In genomic region chr11:67072295-67072694, GRCh38 we compare ENCODE assay signal across 21 cellular contexts. TPM values are rescaled to one million over a fixed set of nuclear protein-coding genes. Genes with fewer than 3 reads are reported as not detected.
A peak's percentile ranks its signal among the peaks of the same experiment; 100 is the strongest.
DNase-seq lines count a peak whose midpoint lies in the region; ATAC-seq, FAIRE-seq and TF ChIP-seq lines count a peak whose summit lies in the region.
"Had no signal": no experiment of that assay in that cellular context is flagged by ENCODE, and none has a peak within 500 bp of the region (broad histone marks: within the 10 kb centered on the region; RNA-seq: fewer than 3 reads in every experiment).

No MANE protein-coding gene starts in this region.

- no peak overlapping the region for H3K18ac ChIP-seq in H1 (ENCODE audit: extremely low read depth, low read length)

- H3K9ac ChIP-seq in GM12878 (ENCODE audit: control insufficient read depth, insufficient read depth, low read length) = no peak overlapping the region
- H3K9ac ChIP-seq in H1 (replicated peaks in 1 of 4; ENCODE audit: extremely low read depth in 1 of 4, low read depth in 3 of 4, low read length in 3 of 4) = no peak overlapping the region
- H3K9ac ChIP-seq: BLaER1 treated with 17β-estradiol and CSF1 and Interleukin-3, amounts not matched to agents 10 nM and 100 nM had no signal

- FAIRE-seq in GM12891 (lab: Jason Lieb, UNC) (peak; percentile 54), GM12878 (lab: Jason Lieb, UNC) (no peak), H1 (lab: Jason Lieb, UNC) (no peak)
- FAIRE-seq: A549, D721Med, H54 had no signal

- H3K79me2 ChIP-seq in GM12878 (ENCODE audit: control insufficient read depth, insufficient read depth, low read length) (no peaks in the 10 kb centered on the region), H1 (ENCODE audit: control insufficient read depth in 1 of 2, insufficient read depth in 2 of 2, low read length in 2 of 2) (no peaks in the 10 kb centered on the region)

- WGBS in GM12878 (ENCODE audit: insufficient coverage, insufficient replicate concordance, low lambda C conversion rate, missing lambda C conversion rate) = 41% methylated on average over 11 of the region's 11 CpGs
- WGBS in H1 (ENCODE audit: extremely low coverage in 1 of 2, insufficient coverage in 1 of 2, insufficient read length in 1 of 2, insufficient replicate concordance in 2 of 2, low coverage in 1 of 2, low lambda C conversion rate in 2 of 2, missing lambda C conversion rate in 1 of 2), 2 experiments = 91% methylated on average over 11 of the region's 11 CpGs; no CpG with 5 or more reads in 1 of the 2 experiments

- no peaks in the 10 kb centered on the region for H3K9me3 ChIP-seq in GM12878 (replicated peaks; ENCODE audit: control insufficient read depth, insufficient read depth, low read length)
- no peaks in the 10 kb centered on the region for H3K9me3 ChIP-seq in H1 (ENCODE audit: insufficient read depth in 2 of 2, low read depth in 1 of 2, low read length in 1 of 2)
- H3K9me3 ChIP-seq in ascending aorta = no peaks in the 10 kb centered on the region
- H3K9me3 ChIP-seq: A549; BE2C; BLaER1 treated with 17β-estradiol and CSF1 and Interleukin-3, amounts not matched to agents 10 nM and 100 nM; HAP-1 had no signal

- no peak overlapping the region for H4K8ac ChIP-seq in H1 (ENCODE audit: extremely low read depth, insufficient read depth, low read length)

- SMC1A ChIA-PET in GM12878 (lab: Charles Lee; ENCODE audit: uncharacterized antibody, unreplicated experiment) = interaction anchor here (1.8 kb wide), 1 partner anchor 28 kb away, joined by 3 read pairs; no protein-coding TSS in a partner anchor

- no peaks in the 10 kb centered on the region; a peak in 2 of 4 replicates for H3K27me3 ChIP-seq in GM12878 (replicated peaks in 1 of 2; ENCODE audit: control insufficient read depth in 2 of 2, insufficient read depth in 2 of 2, low read length in 1 of 2)
- H3K27me3 ChIP-seq in H1 (replicated peaks in 1 of 4; ENCODE audit: control insufficient read depth in 3 of 4, extremely low read depth in 1 of 4, insufficient read depth in 3 of 4, low read length in 3 of 4) = no peaks in the 10 kb centered on the region
- H3K27me3 ChIP-seq in ascending aorta = no peaks in the 10 kb centered on the region
- H3K27me3 ChIP-seq: BE2C; BLaER1 treated with 17β-estradiol and CSF1 and Interleukin-3, amounts not matched to agents 10 nM and 100 nM had no signal

- RAD21 ChIA-PET in GM12878 (lab: Charles Lee; ENCODE audit: unreplicated experiment) = interaction anchor here (1.4 kb wide), 1 partner anchor 17 kb away, joined by 6 read pairs; no protein-coding TSS in a partner anchor

- H3K4me1 Mint-ChIP-seq in CD14-positive monocyte = peaks cover 20% of the 10 kb centered on the region

- ATAC-seq in GM12878 = no peak
- ATAC-seq in GM19023 (IDR thresholded peaks at IDR 0.05; ENCODE audit: unreplicated experiment) = no peak

- BruUV-seq in GM12878 (replicated peaks; lab: Mats Ljungman, UMichigan) = no TSS peak

- TF ChIP-seq POLR2A in GM12891 (IDR thresholded peaks at IDR 0.05; ENCODE audit: low read depth, low read length) (no peak), GM12878 (IDR thresholded peaks at IDR 0.05; ENCODE audit: low read depth, low read length) (no peak), H1 (IDR thresholded peaks at IDR 0.05; ENCODE audit: control extremely low read depth in 1 of 2, low read depth in 2 of 2, low read length in 2 of 2) (no peak)

- H3K36me3 ChIP-seq in GM12878 (ENCODE audit: control insufficient read depth in 2 of 2, insufficient read depth in 2 of 2, low read length in 1 of 2) (no peaks in the 10 kb centered on the region), H1 (ENCODE audit: control insufficient read depth in 2 of 4, insufficient read depth in 4 of 4, low read length in 3 of 4) (no peaks in the 10 kb centered on the region), ascending aorta (no peaks in the 10 kb centered on the region)
- H3K36me3 ChIP-seq: BE2C; BLaER1 treated with 17β-estradiol and CSF1 and Interleukin-3, amounts not matched to agents 10 nM and 100 nM; HAP-1 had no signal

- no peak overlapping the region for H4K91ac ChIP-seq in H1 (replicated peaks; ENCODE audit: insufficient read length, low read length)

- H3K23ac ChIP-seq in H1 (ENCODE audit: insufficient read length) = no peak overlapping the region

- H2BK5ac ChIP-seq in H1 (ENCODE audit: low read depth, low read length) = no peak overlapping the region

- H2AK5ac ChIP-seq in H1 (ENCODE audit: low read depth, low read length) = no peak overlapping the region

- H3K14ac ChIP-seq in H1 (ENCODE audit: insufficient read length) = no peak overlapping the region

- H3K27ac Mint-ChIP-seq in CD14-positive monocyte = peak overlapping the region in 4 of 7 donors; percentile 4 to 86 (median 64)
- H3K27ac Mint-ChIP-seq: CD4-positive, CD25-positive, alpha-beta regulatory T cell; CD8-positive, alpha-beta T cell; GM23338; HFFc6 had no signal

- 0 out of 2 replicates have a peak overlapping the region, but pooled peaks have one; percentile 5 for H2BK15ac ChIP-seq in H1 (ENCODE audit: low read length)

- H3K4me2 ChIP-seq in GM12878 (ENCODE audit: control insufficient read depth, insufficient read depth) (no peak overlapping the region), H1 (ENCODE audit: insufficient read depth in 1 of 2, low read depth in 2 of 2, low read length in 2 of 2) (no peak overlapping the region)

- intact Hi-C loops in CD14-positive monocyte (cut with micrococcal nuclease) (no loop called here), GM12878 (cut with micrococcal nuclease; ENCODE audit: unreplicated experiment) (no loop called here), ascending aorta (cut with DNase I) (no loop called here)

- H3K4me3 Mint-ChIP-seq in CD14-positive monocyte = no peak overlapping the region
- H3K4me3 Mint-ChIP-seq: HFFc6 had no signal

- TF ChIP-seq CTCF in CD14-positive monocyte (IDR thresholded peaks at IDR 0.05) (no peak), GM12878 (IDR thresholded peaks at IDR 0.05 in 2 of 3, conservative IDR thresholded peaks at IDR 0.05 in 1 of 3; ENCODE audit: control insufficient read depth in 2 of 3, extremely low read depth in 1 of 3, insufficient read depth in 1 of 3, low read depth in 3 of 3, low read length in 3 of 3) (no peak), H1 (IDR thresholded peaks at IDR 0.05; ENCODE audit: control extremely low read depth in 1 of 3, insufficient read depth in 1 of 3, low read depth in 1 of 3, low read length in 3 of 3) (no peak), ascending aorta (IDR thresholded peaks at IDR 0.05) (no peak), GM10266 (IDR thresholded peaks at IDR 0.05; ENCODE audit: control insufficient read depth, insufficient read depth, low read depth, missing control alignments) (no peak)

- TF ChIP-seq EP300 in GM12878 (IDR thresholded peaks at IDR 0.05; ENCODE audit: borderline replicate concordance in 1 of 2, control insufficient read depth in 1 of 2, low read depth in 2 of 2, low read length in 2 of 2) (no peak), H1 (IDR thresholded peaks at IDR 0.05; ENCODE audit: borderline replicate concordance in 1 of 2, low read depth in 2 of 2, low read length in 2 of 2) (no peak)

- no peak overlapping the region for H3K4ac ChIP-seq in H1 (replicated peaks; ENCODE audit: insufficient read length, low read depth, low read length)

- DNase-seq in CD14-positive monocyte (ENCODE audit: low spot score) (no peak), GM12891 (ENCODE audit: insufficient read length, low spot score) (no peak), GM12878 (ENCODE audit: low read depth, low spot score) (no peak), H1 (ENCODE audit: low read depth in 1 of 2, low spot score in 2 of 2) (no peak), middle frontal gyrus (ENCODE audit: extremely low spot score, low spot score) (no peak), ascending aorta (ENCODE audit: low spot score in 2 of 2) (no peak), GM10266 (ENCODE audit: extremely low spot score) (no peak)
- DNase-seq: ACHN, DMS 273 treated with DMSO at 0.1 percent for 48 hours, DMS79, HFFc6 had no signal

- no peak for TF ChIP-seq RAD21 in GM12878 (IDR thresholded peaks at IDR 0.05; ENCODE audit: insufficient read depth, low read depth, low read length)
- no peak for TF ChIP-seq RAD21 in H1 (IDR thresholded peaks at IDR 0.05 in 1 of 2, conservative IDR thresholded peaks at IDR 0.05 in 1 of 2; ENCODE audit: low read depth in 2 of 2, low read length in 2 of 2)

- peaks cover 11 to 34% (median 32%) of the 10 kb centered on the region in 3 donors for H3K27me3 Mint-ChIP-seq in CD14-positive monocyte (ENCODE audit: low read depth in 3 of 3)

- H3K4me1 ChIP-seq in GM12878 (ENCODE audit: control insufficient read depth, insufficient read depth, low read length) (peaks cover 12% of the 10 kb centered on the region), H1 (replicated peaks in 1 of 4; ENCODE audit: control insufficient read depth in 3 of 4, insufficient read depth in 4 of 4, low read length in 3 of 4) (peaks cover 0 to 2% (median under 1%) of the 10 kb centered on the region in 4 experiments; a peak in 2 of 7 replicates), ascending aorta (no peaks in the 10 kb centered on the region)
- H3K4me1 ChIP-seq: A549, BE2C, HAP-1 had no signal

- CTCF ChIA-PET in GM12878 (lab: Yijun Ruan, JAX) = interaction anchor here (0.6 to 5.2 kb wide), 9 partner anchors 9 to 310 kb away, joined by 3 to 55 read pairs (median 4); no protein-coding TSS in a partner anchor
- CTCF ChIA-PET in H1 (lab: Charles Lee; ENCODE audit: partially characterized antibody) = interaction anchor here (0.7 to 4.9 kb wide), 14 partner anchors 9 to 662 kb away, joined by 3 to 27 read pairs (median 4); no protein-coding TSS in a partner anchor

- H2BK20ac ChIP-seq in H1 (ENCODE audit: low read length) = no peak overlapping the region

- H3K9me3 Mint-ChIP-seq in CD14-positive monocyte = peaks cover 0 to 12% (median 0%) of the 10 kb centered on the region in 7 donors
- H3K9me3 Mint-ChIP-seq: CD8-positive, alpha-beta T cell; GM23338; HFFc6 had no signal

- no peaks in the 10 kb centered on the region for H4K20me1 ChIP-seq in GM12878 (ENCODE audit: control insufficient read depth, insufficient read depth)
- no peaks in the 10 kb centered on the region for H4K20me1 ChIP-seq in H1 (replicated peaks in 1 of 2; ENCODE audit: control insufficient read depth in 1 of 2, insufficient read depth in 2 of 2, low read length in 2 of 2)
- H4K20me1 ChIP-seq: BLaER1 treated with 17β-estradiol and CSF1 and Interleukin-3, amounts not matched to agents 10 nM and 100 nM had no signal

- H3K36me3 Mint-ChIP-seq in CD14-positive monocyte = no peaks in the 10 kb centered on the region
- H3K36me3 Mint-ChIP-seq: CD4-positive, CD25-positive, alpha-beta regulatory T cell; CD8-positive, alpha-beta T cell had no signal

- no peak overlapping the region for H4K5ac ChIP-seq in H1 (ENCODE audit: insufficient read length, low read depth, low read length)

- no peak overlapping the region for H3K56ac ChIP-seq in H1 (replicated peaks; ENCODE audit: insufficient read length, low read depth, low read length)

- H2BK12ac ChIP-seq in H1 (ENCODE audit: low read depth, low read length) = no peak overlapping the region

- H2AFZ ChIP-seq in GM12878 (ENCODE audit: control insufficient read depth, low read depth, low read length) (no peak overlapping the region), H1 (ENCODE audit: low read length) (no peak overlapping the region)

- no peaks in the 10 kb centered on the region; the same call in 1 of the 2 replicates for H3K23me2 ChIP-seq in H1 (ENCODE audit: low read depth, low read length)

- in situ Hi-C loops in GM12878 (cut with MboI) = no loop called here

- no peaks in the 10 kb centered on the region; the same call in 1 of the 2 replicates for H3K79me1 ChIP-seq in H1 (ENCODE audit: low read depth, low read length)

- H3K4me3 ChIP-seq in GM12878 (no peak overlapping the region), H1 (ENCODE audit: extremely low read depth in 1 of 4, insufficient read depth in 2 of 4, low read depth in 3 of 4, low read length in 4 of 4) (no peak overlapping the region), ascending aorta (no peak overlapping the region)
- H3K4me3 ChIP-seq: BLaER1 treated with 17β-estradiol and CSF1 and Interleukin-3, amounts not matched to agents 10 nM and 100 nM; HAP-1 had no signal

- H3K27ac ChIP-seq in GM12878 (ENCODE audit: control insufficient read depth, insufficient read depth) (no peak overlapping the region), H1 (ENCODE audit: low read depth, low read length) (no peak overlapping the region), ascending aorta (no peak overlapping the region)
- H3K27ac ChIP-seq: BLaER1 treated with 17β-estradiol and CSF1 and Interleukin-3, amounts not matched to agents 10 nM and 100 nM had no signal

- POLR2A ChIA-PET in GM12878 (lab: Charles Lee) = interaction anchor here (0.5 to 1.2 kb wide), 4 partner anchors 9 to 418 kb away, joined by 3 to 5 read pairs (median 4); no protein-coding TSS in a partner anchor
- POLR2A ChIA-PET in H1 (lab: Charles Lee; ENCODE audit: partially characterized antibody) = interaction anchor here (0.5 to 3.4 kb wide), 3 partner anchors 17 to 121 kb away, joined by 3 to 16 read pairs (median 3); no protein-coding TSS in a partner anchor

- H2BK120ac ChIP-seq in H1 (replicated peaks; ENCODE audit: low read depth, low read length) = no peak overlapping the region

RNA-seq across cellular contexts. Expression of gene RHOD, which starts 15.6 kb away (rescaled TPM):
- polyA plus RNA-seq in CD14-positive monocyte = not detected
- 0.18 TPM for polyA plus RNA-seq in GM12891 (2012; ENCODE audit: low read depth, missing spikeins)
- total RNA-seq in GM12878 (2013; cell fraction: nucleolus; rRNA removed) = not detected in 2 replicates
- 2.1 and 2.7 TPM in 2 replicates for total RNA-seq in GM12878 (2014; rRNA removed)
- total RNA-seq in GM12878 (2014; rRNA removed; fragmentation: Illumina TruSeq; extraction: Trizol) = 0.72 and 0.83 TPM in 2 replicates
- total RNA-seq in GM12878 (2021) = 2.2 and 2.6 TPM in 2 replicates
- polyA plus RNA-seq in GM12878 (2011; ENCODE audit: low read depth) = 0.26 TPM
- polyA plus RNA-seq in GM12878 (2011; rRNA removed) = 0.12 TPM in 1 of 2 replicates, not detected in the other
- 0.09 and 0.12 TPM in 2 replicates for polyA plus RNA-seq in GM12878 (2011; cell fraction: cytosol; rRNA removed)
- 0.24 TPM in 1 of 2 replicates, not detected in the other for polyA plus RNA-seq in GM12878 (2011; cell fraction: nucleus; rRNA removed)
- polyA plus RNA-seq in GM12878 (2012) = 2.3 and 2.8 TPM in 2 replicates
- 0.17 and 0.84 TPM in 2 replicates for polyA plus RNA-seq in GM12878 (2014; fragmentation: Illumina TruSeq; extraction: Trizol)
- polyA plus RNA-seq in GM12878 (2014; fragmentation: Nextera tagmentation; extraction: Ambion mirVana) = under 1 TPM in 1 of 2 experiments, not detected in 1; 0.15 TPM
- polyA plus RNA-seq in GM12878 (2014; rRNA removed) = 2.6 and 3.7 TPM in 2 replicates
- 1 to 10 TPM; 1.9 to 2.0 TPM for polyA plus RNA-seq in GM12878 (2016; fragmentation: Nextera tagmentation; extraction: Ambion mirVana)
- polyA minus RNA-seq in GM12878 (2011; rRNA and poly(A)+ RNA removed) = not detected in 2 replicates
- 1.4 and 1.9 TPM in 2 replicates for polyA minus RNA-seq in GM12878 (2011; cell fraction: cytosol; rRNA and poly(A)+ RNA removed)
- polyA minus RNA-seq in GM12878 (2011; cell fraction: nucleus; rRNA and poly(A)+ RNA removed) = 0.24 and 0.67 TPM in 2 replicates
- total RNA-seq in H1 (2021; fragmentation: NEBNext Ultra II Directional; extraction: Animal tissue kit (Norgen Biotek cat#: 25700)) = 10.5 and 12.1 TPM in 2 replicates
- polyA plus RNA-seq in H1 (2011; rRNA removed) = 17.6 and 23.7 TPM in 2 replicates
- polyA plus RNA-seq in H1 (2011; cell fraction: cytosol; rRNA removed) = 19.2 TPM
- polyA plus RNA-seq in H1 (2011; cell fraction: nucleus; rRNA removed) = 14.9 TPM
- 5.0 to 14.1 TPM (median 11.5 TPM) in 4 replicates for polyA plus RNA-seq in H1 (2012, experiment 1 of 2)
- 9.3 TPM for polyA plus RNA-seq in H1 (2012, experiment 2 of 2)
- 9.9 TPM for polyA plus RNA-seq in H1 (2013, experiment 1 of 2)
- 10.5 TPM for polyA plus RNA-seq in H1 (2013, experiment 2 of 2)
- polyA minus RNA-seq in H1 (2011; rRNA and poly(A)+ RNA removed) = 3.1 and 3.4 TPM in 2 replicates
- 5.1 TPM for polyA minus RNA-seq in H1 (2011; cell fraction: cytosol; rRNA and poly(A)+ RNA removed)
- 3.1 TPM for polyA minus RNA-seq in H1 (2011; cell fraction: nucleus; rRNA and poly(A)+ RNA removed)
- 82.6 TPM for total RNA-seq in ascending aorta
- total RNA-seq: CD4-positive, CD25-positive, alpha-beta regulatory T cell had no signal

RNA-seq across cellular contexts. Expression of gene KDM2A, which starts 46.8 kb away (rescaled TPM):
- polyA plus RNA-seq in CD14-positive monocyte (1 to 10 TPM; 2.6 to 3.9 TPM), GM12878 (2011; rRNA removed) (34.2 and 66.1 TPM in 2 replicates), GM12878 (2014; fragmentation: Illumina TruSeq; extraction: Trizol) (53.7 and 65.7 TPM in 2 replicates), GM12878 (2014; fragmentation: Nextera tagmentation; extraction: Ambion mirVana) (10 to 100 TPM; 10.5 to 13.0 TPM), GM12878 (2014; rRNA removed) (43.2 and 49.2 TPM in 2 replicates), GM12878 (2016; fragmentation: Nextera tagmentation; extraction: Ambion mirVana) (10 to 100 TPM; 19.0 to 21.8 TPM), H1 (2011; rRNA removed) (55.4 and 62.0 TPM in 2 replicates)
- 42.6 TPM for polyA plus RNA-seq in GM12891 (2012; ENCODE audit: low read depth, missing spikeins)
- 275 and 292 TPM in 2 replicates for total RNA-seq in GM12878 (2013; cell fraction: nucleolus; rRNA removed)
- total RNA-seq in GM12878 (2014; rRNA removed) (32.5 and 41.1 TPM in 2 replicates), GM12878 (2014; rRNA removed; fragmentation: Illumina TruSeq; extraction: Trizol) (41.0 and 42.0 TPM in 2 replicates), GM12878 (2021) (62.0 and 69.3 TPM in 2 replicates), ascending aorta (129 TPM)
- polyA plus RNA-seq in GM12878 (2011; ENCODE audit: low read depth) = 35.7 TPM
- 57.6 and 60.4 TPM in 2 replicates for polyA plus RNA-seq in GM12878 (2011; cell fraction: cytosol; rRNA removed)
- polyA plus RNA-seq in GM12878 (2011; cell fraction: nucleus; rRNA removed) = 202 and 220 TPM in 2 replicates
- 48.6 and 55.0 TPM in 2 replicates for polyA plus RNA-seq in GM12878 (2012)
- 111 and 140 TPM in 2 replicates for polyA minus RNA-seq in GM12878 (2011; rRNA and poly(A)+ RNA removed)
- polyA minus RNA-seq in GM12878 (2011; cell fraction: cytosol; rRNA and poly(A)+ RNA removed) = 40.4 and 41.4 TPM in 2 replicates
- 62.4 and 103 TPM in 2 replicates for polyA minus RNA-seq in GM12878 (2011; cell fraction: nucleus; rRNA and poly(A)+ RNA removed)
- total RNA-seq in H1 (2021; fragmentation: NEBNext Ultra II Directional; extraction: Animal tissue kit (Norgen Biotek cat#: 25700)) = 56.6 and 66.2 TPM in 2 replicates
- polyA plus RNA-seq in H1 (2011; cell fraction: cytosol; rRNA removed) = 45.5 TPM
- 136 TPM for polyA plus RNA-seq in H1 (2011; cell fraction: nucleus; rRNA removed)
- 40.5 to 48.7 TPM (median 46.0 TPM) in 4 replicates for polyA plus RNA-seq in H1 (2012, experiment 1 of 2)
- 22.4 TPM for polyA plus RNA-seq in H1 (2012, experiment 2 of 2)
- polyA plus RNA-seq in H1 (2013, experiment 1 of 2) = 40.0 TPM
- 35.7 TPM for polyA plus RNA-seq in H1 (2013, experiment 2 of 2)
- polyA minus RNA-seq in H1 (2011; rRNA and poly(A)+ RNA removed) = 95.4 and 97.5 TPM in 2 replicates
- polyA minus RNA-seq in H1 (2011; cell fraction: cytosol; rRNA and poly(A)+ RNA removed) = 46.6 TPM
- polyA minus RNA-seq in H1 (2011; cell fraction: nucleus; rRNA and poly(A)+ RNA removed) = 75.4 TPM

RNA-seq across cellular contexts. Expression of gene SYT12, which starts 49.4 kb away (rescaled TPM):
- polyA plus RNA-seq in CD14-positive monocyte (not detected), GM12878 (2011; rRNA removed) (not detected in 2 replicates), GM12878 (2014; fragmentation: Illumina TruSeq; extraction: Trizol) (0.06 and 0.65 TPM in 2 replicates), GM12878 (2014; fragmentation: Nextera tagmentation; extraction: Ambion mirVana) (under 1 TPM; 0.02 to 0.11 TPM), GM12878 (2014; rRNA removed) (1.3 and 1.4 TPM in 2 replicates), GM12878 (2016; fragmentation: Nextera tagmentation; extraction: Ambion mirVana) (under 1 TPM; 0.59 to 0.84 TPM), H1 (2011; rRNA removed) (1.4 and 1.9 TPM in 2 replicates)
- 0.46 TPM for polyA plus RNA-seq in GM12891 (2012; ENCODE audit: low read depth, missing spikeins)
- total RNA-seq in GM12878 (2013; cell fraction: nucleolus; rRNA removed) = 0.10 and 0.48 TPM in 2 replicates
- total RNA-seq in GM12878 (2014; rRNA removed) (2.0 and 2.3 TPM in 2 replicates), GM12878 (2014; rRNA removed; fragmentation: Illumina TruSeq; extraction: Trizol) (0.78 and 1.1 TPM in 2 replicates), GM12878 (2021) (1.4 and 1.6 TPM in 2 replicates), ascending aorta (6.3 TPM)
- 0.14 TPM for polyA plus RNA-seq in GM12878 (2011; ENCODE audit: low read depth)
- polyA plus RNA-seq in GM12878 (2011; cell fraction: cytosol; rRNA removed) = 0.01 and 0.02 TPM in 2 replicates
- 0.09 TPM in 1 of 2 replicates, not detected in the other for polyA plus RNA-seq in GM12878 (2011; cell fraction: nucleus; rRNA removed)
- polyA plus RNA-seq in GM12878 (2012) = 0.54 and 0.87 TPM in 2 replicates
- polyA minus RNA-seq in GM12878 (2011; rRNA and poly(A)+ RNA removed) = 0.05 and 0.07 TPM in 2 replicates
- polyA minus RNA-seq in GM12878 (2011; cell fraction: cytosol; rRNA and poly(A)+ RNA removed) = 0.21 TPM in 1 of 2 replicates, not detected in the other
- 0.12 and 0.29 TPM in 2 replicates for polyA minus RNA-seq in GM12878 (2011; cell fraction: nucleus; rRNA and poly(A)+ RNA removed)
- total RNA-seq in H1 (2021; fragmentation: NEBNext Ultra II Directional; extraction: Animal tissue kit (Norgen Biotek cat#: 25700)) = 2.8 and 3.3 TPM in 2 replicates
- polyA plus RNA-seq in H1 (2011; cell fraction: cytosol; rRNA removed) = 2.3 TPM
- polyA plus RNA-seq in H1 (2011; cell fraction: nucleus; rRNA removed) = 3.6 TPM
- polyA plus RNA-seq in H1 (2012, experiment 1 of 2) = 1.5 to 3.5 TPM (median 2.3 TPM) in 4 replicates
- 1.3 TPM for polyA plus RNA-seq in H1 (2012, experiment 2 of 2)
- 1.9 TPM for polyA plus RNA-seq in H1 (2013, experiment 1 of 2)
- 1.7 TPM for polyA plus RNA-seq in H1 (2013, experiment 2 of 2)
- 1.7 and 2.9 TPM in 2 replicates for polyA minus RNA-seq in H1 (2011; rRNA and poly(A)+ RNA removed)
- 2.6 TPM for polyA minus RNA-seq in H1 (2011; cell fraction: cytosol; rRNA and poly(A)+ RNA removed)
- 3.4 TPM for polyA minus RNA-seq in H1 (2011; cell fraction: nucleus; rRNA and poly(A)+ RNA removed)
- total RNA-seq: CD4-positive, CD25-positive, alpha-beta regulatory T cell; CD8-positive, alpha-beta T cell; HFFc6 had no signal
- polyA plus RNA-seq: CD4-positive, CD25-positive, alpha-beta regulatory T cell had no signal
